In genomic region chr11:59053387-59053786, GRCh38 we compare ENCODE assay signal across 8 cellular contexts. TPM values are rescaled to one million over a fixed set of nuclear protein-coding genes. Genes with fewer than 3 reads are reported as not detected.
A peak's percentile ranks its signal among the peaks of the same experiment; 100 is the strongest.
DNase-seq lines count a peak whose midpoint lies in the region; ATAC-seq and TF ChIP-seq lines count a peak whose summit lies in the region.

No MANE protein-coding gene starts in this region.

- no peak overlapping the region for H3K4me3 ChIP-seq in Peyer's patch
- H3K4me3 ChIP-seq in aorta (ENCODE audit: low read length in 2 of 2): no peak overlapping the region

- ATAC-seq in HG02571 (IDR thresholded peaks at IDR 0.05; ENCODE audit: unreplicated experiment): peak; percentile 50
- no peak for ATAC-seq in aorta (ENCODE audit: low FRiP score)

- no peaks in the 10 kb centered on the region for H3K36me3 ChIP-seq in Peyer's patch
- H3K36me3 ChIP-seq in aorta (ENCODE audit: control insufficient read depth in 1 of 2, insufficient read depth in 2 of 2, low read length in 1 of 2): no peaks in the 10 kb centered on the region

- H3K27me3 ChIP-seq in Peyer's patch: no peaks in the 10 kb centered on the region
- no peaks in the 10 kb centered on the region for H3K27me3 ChIP-seq in aorta (ENCODE audit: control insufficient read depth in 1 of 2, insufficient read depth in 2 of 2, low read length in 1 of 2)

- peak; percentile 1 for DNase-seq in DMS153 treated with DMSO at 0.1 percent for 48 hours (lab: John Stamatoyannopoulos, UW; ENCODE audit: unreplicated experiment)
- no peak for DNase-seq in DMS153 (lab: John Stamatoyannopoulos, UW)
- DNase-seq in Peyer's patch: peak; percentile 76 to 90 (median 77)
- peak; percentile 62 to 64 for DNase-seq in activated T-helper 1 cell treated with anti-CD3 and anti-CD28 coated beads, Interleukin-2, amount 50 U/mL, for 16 hours (ENCODE audit: low read depth in 1 of 2, low spot score in 1 of 2)
- peak; percentile 40 for DNase-seq in glomerular visceral epithelial cell (ENCODE audit: extremely low spot score)
- peak; percentile 1 for DNase-seq in pulmonary artery endothelial cell (ENCODE audit: low read depth, low spot score)
- peak; percentile 78 to 87 for DNase-seq in aorta

- TF ChIP-seq CTCF in Peyer's patch (IDR thresholded peaks at IDR 0.05): peak in 5 of 6 experiments; percentile 43 to 74 (median 49)

- no peak for TF ChIP-seq POLR2A in Peyer's patch (IDR thresholded peaks at IDR 0.05)

- WGBS in aorta, 2 donors: 20 to 22% methylated on average over 2 of the region's 2 CpGs

- intact Hi-C loops in aorta (cut with DNase I): loop anchor here (10.0 kb wide), 1 partner anchor 81 kb away; no protein-coding TSS in a partner anchor

- H3K4me1 ChIP-seq in Peyer's patch (peaks cover 0 to 7% (median 0%) of the 10 kb centered on the region in 4 donors), aorta (ENCODE audit: control insufficient read depth in 1 of 2, insufficient read depth in 2 of 2, low read length in 2 of 2) (no peaks in the 10 kb centered on the region)

- peak overlapping the region in 1 of 4 donors; percentile 8 for H3K27ac ChIP-seq in Peyer's patch
- no peak overlapping the region for H3K27ac ChIP-seq in aorta (ENCODE audit: low read depth in 1 of 2, low read length in 2 of 2)

- no peaks in the 10 kb centered on the region for H3K9me3 ChIP-seq in Peyer's patch
- no peaks in the 10 kb centered on the region for H3K9me3 ChIP-seq in aorta (ENCODE audit: control insufficient read depth, low read length)

RNA-seq across cellular contexts. Expression of gene GLYATL1B, which starts 32.7 kb away (rescaled TPM):
- not detected for total RNA-seq in Peyer's patch
- not detected in 2 replicates for total RNA-seq in pulmonary artery endothelial cell
- not detected for total RNA-seq in aorta
- polyA plus RNA-seq in aorta: not detected

RNA-seq across cellular contexts. Expression of gene FAM111B, which starts 53.6 kb away (rescaled TPM):
- total RNA-seq in Peyer's patch (1 to 10 TPM; 1.8 to 6.0 (median 4.7) TPM), pulmonary artery endothelial cell (18.0 and 30.9 TPM in 2 replicates), aorta (under 1 TPM; 0.65 to 0.87 TPM)
- polyA plus RNA-seq in aorta: under 1 TPM; 0.20 to 0.25 TPM
